In genomic region chr4:160831165-160831922, GRCh38 we compare ENCODE assay signal across 24 cellular contexts.
"Had no signal": no experiment of that assay in that cellular context is flagged by ENCODE, and none has a peak within 500 bp of the region (broad histone marks: within the 10 kb centered on the region; RNA-seq: fewer than 3 reads in every experiment).

No MANE protein-coding gene starts in this region.

- H3K36me3 ChIP-seq: colonic mucosa, gastroesophageal sphincter, right lobe of liver, upper lobe of left lung had no signal

- ATAC-seq: activated naive CD4-positive, alpha-beta T cell treated with anti-CD3 and anti-CD28 coated beads, Interleukin-2, amount 50 U/mL, for 72 hours; activated T-helper 17 cell treated with anti-CD3 and anti-CD28 coated beads, Interleukin-2, amount 50 U/mL, for 72 hours; effector memory CD8-positive, alpha-beta T cell; gastroesophageal sphincter; left cardiac atrium; mucosa of descending colon; right lobe of liver; stimulated activated memory B cell treated with anti-CD40 and anti-IgM and Interleukin-4, amounts not matched to agents 10 μg/mL and 1 μg/mL and 100 μg/mL, for 72 hours had no signal

- H3K9me3 ChIP-seq: colonic mucosa, gastroesophageal sphincter, mucosa of descending colon, right lobe of liver, upper lobe of left lung had no signal

- H2AFZ ChIP-seq: parathyroid adenoma had no signal

- H3K4me3 ChIP-seq: colonic mucosa, dorsolateral prefrontal cortex, gastroesophageal sphincter, mucosa of descending colon, right lobe of liver, skin epidermis, upper lobe of left lung had no signal

- H3K27me3 ChIP-seq: colonic mucosa, dorsolateral prefrontal cortex, gastroesophageal sphincter, right lobe of liver, upper lobe of left lung had no signal

- H3K27ac ChIP-seq: colonic mucosa, dorsolateral prefrontal cortex, gastroesophageal sphincter, parathyroid adenoma, right lobe of liver, skin epidermis, upper lobe of left lung had no signal

- H3K79me2 ChIP-seq: parathyroid adenoma had no signal

- H3K9ac ChIP-seq: parathyroid adenoma had no signal

- H3K4me1 ChIP-seq: colonic mucosa, gastroesophageal sphincter, parathyroid adenoma, right lobe of liver, upper lobe of left lung had no signal

- DNase-seq: activated CD4-positive, alpha-beta T cell treated with anti-CD3 and anti-CD28 coated beads, Interleukin-2, amount 50 U/mL, for 4 hours; activated CD8-positive, alpha-beta memory T cell treated with anti-CD3 and anti-CD28 coated beads for 24 hours; activated CD8-positive, alpha-beta memory T cell treated with anti-CD3 and anti-CD28 coated beads, Interleukin-2, amount 50 U/mL, for 4 hours; activated T-cell treated with anti-CD3 and anti-CD28 coated beads, Interleukin-2, amount 50 U/mL, for 24 hours; aorta; colonic mucosa; dorsolateral prefrontal cortex; effector memory CD8-positive, alpha-beta T cell; head of caudate nucleus; hypothalamus; left cardiac atrium; mesendoderm; mucosa of descending colon; nucleus accumbens; right lobe of liver; stimulated activated CD4-positive, alpha-beta T cell treated with anti-CD3 and anti-CD28 coated beads, Interleukin-2, amount 100 ng/mL, for 24 hours; T-helper 9 cell; upper lobe of left lung had no signal
